ENCODE assay signal across 3 cellular contexts in genomic region chr10:91309711-91310110, GRCh38.
TF ChIP-seq lines count a peak whose summit lies in the region.

No MANE protein-coding gene starts in this region.

TF ChIP-seq in HEK293T, 16 proteins besides CTCF, POLR2A, EP300 and RAD21:
- TF ChIP-seq FOXK2 (IDR thresholded peaks at IDR 0.05) (no peak), FOXA1 (IDR thresholded peaks at IDR 0.05) (no peak), L3MBTL2 (conservative IDR thresholded peaks at IDR 0.05) (peak; percentile 34; the same call in 1 of the 2 replicates)

TF ChIP-seq in K562, 482 proteins besides CTCF, POLR2A, EP300 and RAD21:
- TF ChIP-seq LEF1 (IDR thresholded peaks at IDR 0.05) (no peak), TAF15 (IDR thresholded peaks at IDR 0.05; ENCODE audit: low read depth, low read length) (no peak), ELF4 (CRISPR knock-in tag; IDR thresholded peaks at IDR 0.05) (no peak), MGA (IDR thresholded peaks at IDR 0.05) (peak; percentile 27; the same call in 1 of the 2 replicates), ZNF511 (CRISPR knock-in tag; IDR thresholded peaks at IDR 0.05) (no peak), E2F6 (IDR thresholded peaks at IDR 0.05; ENCODE audit: borderline replicate concordance in 1 of 2, extremely low read depth in 1 of 2, insufficient read depth in 1 of 2, insufficient read length in 1 of 2, low read depth in 1 of 2, low read length in 1 of 2, poor library complexity in 1 of 2, severe bottlenecking in 1 of 2) (peak in 1 of 2 experiments; percentile 33), ZNF175 (CRISPR knock-in tag; IDR thresholded peaks at IDR 0.05; ENCODE audit: low read depth) (no peak), ZBTB2 (IDR thresholded peaks at IDR 0.05) (no peak), L3MBTL2 (IDR thresholded peaks at IDR 0.05) (peak; percentile 51; the same call in 1 of the 2 replicates)

TF ChIP-seq in H1, 55 proteins besides CTCF, POLR2A, EP300 and RAD21:
- TF ChIP-seq ZNF274 (IDR thresholded peaks at IDR 0.05; ENCODE audit: borderline replicate concordance, extremely low read depth, low read length) (no peak), SUZ12 (IDR thresholded peaks at IDR 0.05; ENCODE audit: low read length) (no peak), TEAD4 (IDR thresholded peaks at IDR 0.05; ENCODE audit: low read depth, low read length) (no peak), SP2 (IDR thresholded peaks at IDR 0.05; ENCODE audit: low read length) (no peak), FOSL1 (IDR thresholded peaks at IDR 0.05; ENCODE audit: insufficient read depth, low read depth, low read length) (no peak), EGR1 (IDR thresholded peaks at IDR 0.05; ENCODE audit: borderline replicate concordance, low read depth, low read length) (no peak), PHF8 (conservative IDR thresholded peaks at IDR 0.05; ENCODE audit: low read depth, low read length) (no peak), MAX (IDR thresholded peaks at IDR 0.05) (peak; percentile 80), E2F6 (IDR thresholded peaks at IDR 0.05) (peak; percentile 75), POU5F1 (IDR thresholded peaks at IDR 0.05; ENCODE audit: low read depth, low read length) (no peak), TCF12 (IDR thresholded peaks at IDR 0.05; ENCODE audit: low read depth, low read length) (no peak)
